ENCODE assay signal across 1 cellular context in the genomic region with DNA sequence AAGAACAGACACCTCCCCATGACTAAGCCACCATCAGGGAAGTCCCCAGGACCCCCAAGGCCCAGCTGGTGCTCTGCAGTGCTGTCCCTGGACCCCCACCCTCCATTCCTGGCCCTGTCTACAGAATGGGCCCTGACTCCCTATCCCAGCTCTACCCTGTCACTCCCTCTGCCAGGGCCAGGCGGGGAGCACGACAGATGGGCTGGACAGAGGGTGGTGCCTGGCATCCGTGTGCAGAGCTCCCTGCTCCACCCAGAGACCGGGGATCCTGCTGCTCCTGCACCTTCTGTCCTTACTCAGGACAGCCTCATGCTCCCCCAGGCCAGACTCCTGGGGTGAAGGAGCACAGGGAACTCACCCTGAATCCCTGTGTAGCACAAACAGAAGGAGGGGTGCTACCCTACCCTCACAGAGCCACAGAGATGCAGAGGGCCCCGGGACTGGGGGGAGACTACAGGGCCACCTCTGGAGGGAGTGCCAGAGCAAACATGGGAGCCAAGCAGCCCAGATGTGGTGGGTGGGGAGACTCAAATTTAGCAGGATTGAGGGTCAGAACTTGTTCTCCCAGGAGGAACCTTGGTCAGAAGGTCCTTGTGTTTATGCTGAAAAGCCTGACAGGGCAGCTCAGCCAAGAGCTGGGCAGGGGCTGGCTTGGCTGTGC.
TF ChIP-seq lines count a peak whose summit lies in the region.

No MANE protein-coding gene starts in this region.

TF ChIP-seq in K562, 482 proteins besides CTCF, POLR2A, EP300 and RAD21 (continued from another document):
- TF ChIP-seq, protein P1, sequence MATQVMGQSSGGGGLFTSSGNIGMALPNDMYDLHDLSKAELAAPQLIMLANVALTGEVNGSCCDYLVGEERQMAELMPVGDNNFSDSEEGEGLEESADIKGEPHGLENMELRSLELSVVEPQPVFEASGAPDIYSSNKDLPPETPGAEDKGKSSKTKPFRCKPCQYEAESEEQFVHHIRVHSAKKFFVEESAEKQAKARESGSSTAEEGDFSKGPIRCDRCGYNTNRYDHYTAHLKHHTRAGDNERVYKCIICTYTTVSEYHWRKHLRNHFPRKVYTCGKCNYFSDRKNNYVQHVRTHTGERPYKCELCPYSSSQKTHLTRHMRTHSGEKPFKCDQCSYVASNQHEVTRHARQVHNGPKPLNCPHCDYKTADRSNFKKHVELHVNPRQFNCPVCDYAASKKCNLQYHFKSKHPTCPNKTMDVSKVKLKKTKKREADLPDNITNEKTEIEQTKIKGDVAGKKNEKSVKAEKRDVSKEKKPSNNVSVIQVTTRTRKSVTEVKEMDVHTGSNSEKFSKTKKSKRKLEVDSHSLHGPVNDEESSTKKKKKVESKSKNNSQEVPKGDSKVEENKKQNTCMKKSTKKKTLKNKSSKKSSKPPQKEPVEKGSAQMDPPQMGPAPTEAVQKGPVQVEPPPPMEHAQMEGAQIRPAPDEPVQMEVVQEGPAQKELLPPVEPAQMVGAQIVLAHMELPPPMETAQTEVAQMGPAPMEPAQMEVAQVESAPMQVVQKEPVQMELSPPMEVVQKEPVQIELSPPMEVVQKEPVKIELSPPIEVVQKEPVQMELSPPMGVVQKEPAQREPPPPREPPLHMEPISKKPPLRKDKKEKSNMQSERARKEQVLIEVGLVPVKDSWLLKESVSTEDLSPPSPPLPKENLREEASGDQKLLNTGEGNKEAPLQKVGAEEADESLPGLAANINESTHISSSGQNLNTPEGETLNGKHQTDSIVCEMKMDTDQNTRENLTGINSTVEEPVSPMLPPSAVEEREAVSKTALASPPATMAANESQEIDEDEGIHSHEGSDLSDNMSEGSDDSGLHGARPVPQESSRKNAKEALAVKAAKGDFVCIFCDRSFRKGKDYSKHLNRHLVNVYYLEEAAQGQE (CRISPR knock-in tag; IDR thresholded peaks at IDR 0.05; ENCODE audit: low read depth) = 0 out of 2 replicates have a peak, but pooled peaks have one; percentile 33
